12 cellular contexts compared by ENCODE assay signal in genomic region chr4:108247511-108248088, GRCh38.
DNase-seq lines count a peak whose midpoint lies in the region; ATAC-seq and TF ChIP-seq lines count a peak whose summit lies in the region.
"Had no signal": no experiment of that assay in that cellular context is flagged by ENCODE, and none has a peak within 500 bp of the region (broad histone marks: within the 10 kb centered on the region; RNA-seq: fewer than 3 reads in every experiment).

No MANE protein-coding gene starts in this region.

- no peak overlapping the region for H3K9ac ChIP-seq in neural progenitor cell

- H3K4me3 ChIP-seq in HEK293 (ENCODE audit: low read depth, low read length) = no peak overlapping the region
- no peak overlapping the region for H3K4me3 ChIP-seq in neural progenitor cell
- H3K4me3 ChIP-seq in ovary = no peak overlapping the region
- H3K4me3 ChIP-seq: tibial artery had no signal

- intact Hi-C loops in ovary (cut with DNase I) = no loop called here

- H3K36me3 ChIP-seq in HEK293 (ENCODE audit: control insufficient read depth in 2 of 2, insufficient read depth in 1 of 2, low read length in 2 of 2) (no peaks in the 10 kb centered on the region), neural progenitor cell (no peaks in the 10 kb centered on the region), ovary (no peaks in the 10 kb centered on the region)
- H3K36me3 ChIP-seq: tibial artery had no signal

- DNase-seq in NCI-H2107 (lab: John Stamatoyannopoulos, UW) (peak; percentile 2), WTC11 (ENCODE audit: low spot score) (peak; percentile 45), neural progenitor cell (ENCODE audit: low spot score) (peak; percentile 69), ovary (no peak)
- no peak for DNase-seq in stimulated activated CD4-positive, alpha-beta T cell treated with anti-CD3 and anti-CD28 coated beads, Interleukin-4, amount 100 ng/mL, for 4 hours
- DNase-seq: activated B cell treated with CpG ODN at 0.5 μM for 24 hours, retina, tibial artery had no signal

- no peak overlapping the region for H2AFZ ChIP-seq in neural progenitor cell (replicated peaks)

- H3K4me2 ChIP-seq in neural progenitor cell = no peak overlapping the region

- H3K4me1 ChIP-seq in HEK293 (ENCODE audit: control insufficient read depth, insufficient read depth, low read length) (no peaks in the 10 kb centered on the region), neural progenitor cell (peaks cover 8% of the 10 kb centered on the region), ovary (ENCODE audit: insufficient read depth) (no peaks in the 10 kb centered on the region)
- H3K4me1 ChIP-seq: tibial artery had no signal

- H3K9me3 ChIP-seq in HEK293 (ENCODE audit: control insufficient read depth, insufficient read depth, low read depth, low read length) (no peaks in the 10 kb centered on the region), neural progenitor cell (ENCODE audit: low read depth) (peaks cover 5% of the 10 kb centered on the region), ovary (no peaks in the 10 kb centered on the region)

- POLR2A ChIA-PET in HEK293 (lab: Yijun Ruan, JAX) (interaction anchor here (1.2 kb wide), 1 partner anchor 79 kb away, joined by 4 read pairs; the partner anchor contains the start of gene LEF1), WTC11 (lab: Charles Lee) (no interaction called here)

- TF ChIP-seq CTCF in HEK293 (tag by site-specific recombination; IDR thresholded peaks at IDR 0.05) (no peak), WTC11 (IDR thresholded peaks at IDR 0.05) (no peak), neural progenitor cell (IDR thresholded peaks at IDR 0.05) (no peak), ovary (IDR thresholded peaks at IDR 0.05) (no peak)

- H3K9me3 Mint-ChIP-seq in WTC11 = peaks cover 6% of the 10 kb centered on the region
- peaks cover 8% of the 10 kb centered on the region for H3K9me3 Mint-ChIP-seq in neural progenitor cell

- no peaks in the 10 kb centered on the region for H3K36me3 Mint-ChIP-seq in WTC11
- H3K36me3 Mint-ChIP-seq in neural progenitor cell = no peaks in the 10 kb centered on the region

- peak; percentile 96 for ATAC-seq in WTC11
- ATAC-seq in GM18520 (IDR thresholded peaks at IDR 0.05; ENCODE audit: unreplicated experiment) = no peak
- ATAC-seq in GM18498 (IDR thresholded peaks at IDR 0.05; ENCODE audit: unreplicated experiment) = no peak

- H3K4me1 Mint-ChIP-seq in WTC11 (peaks cover 17% of the 10 kb centered on the region), neural progenitor cell (peaks cover 17% of the 10 kb centered on the region)
- H3K4me1 Mint-ChIP-seq: activated B cell treated with CpG ODN at 0.5 μM for 24 hours; central memory CD8-positive, alpha-beta T cell had no signal

- H3K27ac Mint-ChIP-seq in WTC11 (no peak overlapping the region), neural progenitor cell (no peak overlapping the region)
- H3K27ac Mint-ChIP-seq: activated B cell treated with CpG ODN at 0.5 μM for 24 hours had no signal

- no peaks in the 10 kb centered on the region for H3F3A ChIP-seq in neural progenitor cell (ENCODE audit: low read depth)

- WGBS in ovary, 3 donors = 15 to 21% (median 16%) methylated on average over 3 of the region's 3 CpGs

- no peak for TF ChIP-seq POLR2A in ovary (IDR thresholded peaks at IDR 0.05)

- H3K27ac ChIP-seq in HEK293 (ENCODE audit: extremely low read depth, low read depth, low read length) (no peak overlapping the region), neural progenitor cell (no peak overlapping the region), ovary (no peak overlapping the region)
- H3K27ac ChIP-seq: tibial artery had no signal

- H4K20me1 ChIP-seq in neural progenitor cell (ENCODE audit: low read depth) = no peaks in the 10 kb centered on the region

- TF ChIP-seq EP300 in ovary (IDR thresholded peaks at IDR 0.05) = no peak

- H3K4me3 Mint-ChIP-seq in WTC11 (no peak overlapping the region), neural progenitor cell (no peak overlapping the region)
- H3K4me3 Mint-ChIP-seq: activated B cell treated with CpG ODN at 0.5 μM for 24 hours; central memory CD8-positive, alpha-beta T cell had no signal

- CTCF ChIA-PET in HEK293 (lab: Yijun Ruan, JAX) = interaction anchor here (0.6 kb wide), 1 partner anchor 1497 kb away, joined by 4 read pairs; no protein-coding TSS in a partner anchor
- CTCF ChIA-PET in WTC11 (lab: Charles Lee) = interaction anchor here (1.2 to 1.4 kb wide), 2 partner anchors 168 to 246 kb away, joined by 3 to 5 read pairs; no protein-coding TSS in a partner anchor

- H3K27me3 Mint-ChIP-seq in WTC11 (ENCODE audit: low read depth) = no peaks in the 10 kb centered on the region
- peaks cover 8% of the 10 kb centered on the region for H3K27me3 Mint-ChIP-seq in neural progenitor cell (ENCODE audit: insufficient read depth, low read depth)
- H3K27me3 Mint-ChIP-seq: activated B cell treated with CpG ODN at 0.5 μM for 24 hours; central memory CD8-positive, alpha-beta T cell had no signal

- H3K27me3 ChIP-seq in neural progenitor cell = no peaks in the 10 kb centered on the region
- no peaks in the 10 kb centered on the region for H3K27me3 ChIP-seq in ovary
- H3K27me3 ChIP-seq: tibial artery had no signal

- H3K79me2 ChIP-seq in neural progenitor cell (ENCODE audit: low read depth) = no peaks in the 10 kb centered on the region

TF ChIP-seq in HEK293, 187 proteins besides CTCF, POLR2A, EP300 and RAD21 (continues in another document):
- 0 out of 2 replicates have a peak, but pooled peaks have one; percentile 23 for TF ChIP-seq ZNF596 (tag by site-specific recombination; IDR thresholded peaks at IDR 0.05)
- no peak for TF ChIP-seq ZSCAN5A (tag by site-specific recombination; IDR thresholded peaks at IDR 0.05)
- no peak for TF ChIP-seq ZNF701 (tag by site-specific recombination; IDR thresholded peaks at IDR 0.05)
- peak; percentile 34; the same call in 1 of the 2 replicates for TF ChIP-seq PATZ1 (tag by site-specific recombination; IDR thresholded peaks at IDR 0.05)
- peak; percentile 61 for TF ChIP-seq ZNF366 (tag by site-specific recombination; conservative IDR thresholded peaks at IDR 0.05)
- peak; percentile 87 for TF ChIP-seq TRIM28 (IDR thresholded peaks at IDR 0.05; ENCODE audit: borderline replicate concordance, low read length)

TF ChIP-seq in WTC11, 78 proteins besides CTCF, POLR2A, EP300 and RAD21 (continues in another document):
- TF ChIP-seq ARID4B (CRISPR knock-in tag; IDR thresholded peaks at IDR 0.05; ENCODE audit: borderline replicate concordance) (no peak), ZBTB43 (CRISPR knock-in tag; IDR thresholded peaks at IDR 0.05) (no peak), CDX4 (CRISPR knock-in tag; IDR thresholded peaks at IDR 0.05; ENCODE audit: borderline replicate concordance) (no peak), FOXK1 (CRISPR knock-in tag; IDR thresholded peaks at IDR 0.05) (no peak), NFYB (CRISPR knock-in tag; conservative IDR thresholded peaks at IDR 0.05; ENCODE audit: low read depth) (no peak), SOX15 (CRISPR knock-in tag; IDR thresholded peaks at IDR 0.05) (no peak)

Comparison
In these comparisons a context has a peak if more than half of its experiments do, and no peak if none do; other contexts are left out.
1. DNase-seq: peak in NCI-H2107 (single experiment), WTC11 (single experiment) and neural progenitor cell (single experiment); none in ovary (0 of 5) and stimulated activated CD4-positive, alpha-beta T cell treated with anti-CD3 and anti-CD28 coated beads, Interleukin-4, amount 100 ng/mL, for 4 hours (0 of 2).